Comparison of ENCODE assay signal across 8 cellular contexts in genomic region chr19:17405250-17406038, GRCh38. TPM values are rescaled to one million over a fixed set of nuclear protein-coding genes. Genes with fewer than 3 reads are reported as not detected.
DNase-seq lines count a peak whose midpoint lies in the region; ATAC-seq, FAIRE-seq and TF ChIP-seq lines count a peak whose summit lies in the region.

A gene with protein sequence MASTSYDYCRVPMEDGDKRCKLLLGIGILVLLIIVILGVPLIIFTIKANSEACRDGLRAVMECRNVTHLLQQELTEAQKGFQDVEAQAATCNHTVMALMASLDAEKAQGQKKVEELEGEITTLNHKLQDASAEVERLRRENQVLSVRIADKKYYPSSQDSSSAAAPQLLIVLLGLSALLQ (minus strand): TSS chr19:17405630. CDS start chr19:17405575, 55 bp downstream.

- H3K9me1 ChIP-seq in K562 (ENCODE audit: control insufficient read depth, insufficient read depth, low read length), result no peaks in the 10 kb centered on the region

- TF ChIP-seq CTCF in BE2C (IDR thresholded peaks at IDR 0.05; ENCODE audit: low read depth, low read length) (no peak), SK-N-SH (IDR thresholded peaks at IDR 0.05) (no peak), K562 (IDR thresholded peaks at IDR 0.05 in 2 of 3, conservative IDR thresholded peaks at IDR 0.05 in 1 of 3; ENCODE audit: insufficient read depth in 2 of 3, low read depth in 1 of 3, low read length in 3 of 3) (no peak)

- H3K4me3 ChIP-seq in BE2C (ENCODE audit: low read depth, low read length) (no peak within 1 kb of the TSS), SK-N-SH (ENCODE audit: low read depth in 2 of 2, low read length in 1 of 2) (no peak within 1 kb of the TSS; a peak in 1 of 4 replicates), K562 (peak within 1 kb of the TSS; percentile 53)

- H3K4me1 ChIP-seq in BE2C (peaks cover 22% of the 10 kb centered on the region), SK-N-SH (ENCODE audit: control insufficient read depth in 1 of 2, insufficient read depth in 2 of 2, low read depth in 1 of 2, low read length in 1 of 2) (peaks cover 0 to 23% of the 10 kb centered on the region in 2 experiments; a peak in 1 of 4 replicates), K562 (replicated peaks in 1 of 2; ENCODE audit: control insufficient read depth in 2 of 2, insufficient read depth in 2 of 2, low read length in 2 of 2) (peaks cover 12 to 36% of the 10 kb centered on the region in 2 experiments; a peak in 4 of 5 replicates)

- FAIRE-seq in K562 (lab: Jason Lieb, UNC), result peak; percentile 98

- H3K9ac ChIP-seq in SK-N-SH (no peak within 1 kb of the TSS), K562 (ENCODE audit: insufficient read depth in 1 of 2, low read depth in 2 of 2, low read length in 2 of 2) (peak within 1 kb of the TSS; percentile 78 to 93)

- BruUV-seq in K562 (replicated peaks; lab: Mats Ljungman, UMichigan), result no TSS peak

- no peaks in the 10 kb centered on the region for H3K9me3 ChIP-seq in BE2C
- no peaks in the 10 kb centered on the region for H3K9me3 ChIP-seq in SK-N-SH
- no peaks in the 10 kb centered on the region for H3K9me3 ChIP-seq in K562 (replicated peaks; ENCODE audit: control insufficient read depth, insufficient read depth, low read depth, low read length)

- no peak for TF ChIP-seq EP300 in SK-N-SH (IDR thresholded peaks at IDR 0.05; ENCODE audit: borderline replicate concordance in 1 of 2, low read depth in 1 of 2, low read length in 1 of 2)
- TF ChIP-seq EP300 in K562 (IDR thresholded peaks at IDR 0.05; ENCODE audit: low read length), result no peak

- TF ChIP-seq RAD21 in SK-N-SH (IDR thresholded peaks at IDR 0.05; ENCODE audit: low read length) (no peak), K562 (CRISPR knock-in tag; conservative IDR thresholded peaks at IDR 0.05 in 1 of 2, IDR thresholded peaks at IDR 0.05 in 1 of 2) (no peak)

- H3K9me2 ChIP-seq in SK-N-SH, result no peaks in the 10 kb centered on the region

- H3K36me3 ChIP-seq in BE2C (no peaks in the 10 kb centered on the region), SK-N-SH (replicated peaks in 1 of 2; ENCODE audit: control insufficient read depth in 1 of 2, insufficient read depth in 2 of 2, low read length in 1 of 2) (no peaks in the 10 kb centered on the region), K562 (ENCODE audit: control insufficient read depth, insufficient read depth, low read length) (peaks cover 22% of the 10 kb centered on the region; the same call in 2 of the 3 replicates)

- POLR2A ChIA-PET in SK-N-SH (lab: Yijun Ruan, JAX) (no interaction called here), K562 (lab: Yijun Ruan, JAX) (interaction anchor here (0.5 to 2.4 kb wide), 11 partner anchors 11 to 934 kb away, joined by 3 to 20 read pairs (median 4); partner anchors contain the start of genes ANO8, CCDC194 and MVB12A)

- no peaks in the 10 kb centered on the region for H3K79me2 ChIP-seq in SK-N-SH (ENCODE audit: insufficient read depth)
- H3K79me2 ChIP-seq in K562 (ENCODE audit: control insufficient read depth, insufficient read depth, low read length), result peaks cover 64% of the 10 kb centered on the region

- no peaks in the 10 kb centered on the region for H3F3A ChIP-seq in SK-N-SH (replicated peaks; ENCODE audit: insufficient read depth)

- DNase-seq in BE2C (peak; percentile 24), GM19238 (ENCODE audit: insufficient read length, low spot score) (peak; percentile 94), SK-N-SH (peak; percentile 39), K562 (ENCODE audit: extremely low read depth in 1 of 4, low spot score in 3 of 4) (peak; percentile 73 to 92 (median 84)), iPS-NIHi7 (ENCODE audit: extremely low spot score) (peak; percentile 68), NCI-H345 (lab: John Stamatoyannopoulos, UW) (no peak)
- peak; percentile 72 for DNase-seq in stimulated activated CD4-positive, alpha-beta T cell treated with anti-CD3 and anti-CD28 coated beads, Interleukin-1b, Interleukin-23, amount 100 ng/mL, for 48 hours

- CTCF ChIA-PET in SK-N-SH (lab: Yijun Ruan, JAX), result interaction anchor here (1.3 to 1.5 kb wide), 2 partner anchors 14 to 19 kb away, joined by 4 to 8 read pairs; no protein-coding TSS in a partner anchor
- CTCF ChIA-PET in K562 (lab: Yijun Ruan, JAX; ENCODE audit: low intra/inter-chr PET ratio), result no interaction called here

- ATAC-seq in HG03342 (IDR thresholded peaks at IDR 0.05; ENCODE audit: unreplicated experiment) (peak; percentile 70), K562 (peak; percentile 91)

- H3K27ac ChIP-seq in SK-N-SH (ENCODE audit: low read depth in 2 of 2, low read length in 1 of 2) (peak within 1 kb of the TSS in 1 of 2 experiments; percentile 47; a peak in 1 of 4 replicates), K562 (ENCODE audit: extremely low read depth, low read depth, low read length) (peak within 1 kb of the TSS; percentile 69)

- H3K27me3 ChIP-seq in BE2C, result no peaks in the 10 kb centered on the region
- H3K27me3 ChIP-seq in SK-N-SH (ENCODE audit: insufficient read depth), result no peaks in the 10 kb centered on the region
- H3K27me3 ChIP-seq in K562 (ENCODE audit: control insufficient read depth in 2 of 2, insufficient read depth in 2 of 2, low read length in 2 of 2), result no peaks in the 10 kb centered on the region

- H4K20me1 ChIP-seq in SK-N-SH (ENCODE audit: insufficient read depth) (no peaks in the 10 kb centered on the region), K562 (replicated peaks; ENCODE audit: control insufficient read depth, insufficient read depth, low read length) (0 out of 2 replicates have a peak, but pooled peaks cover 3% of the 10 kb centered on the region)

- H3K4me2 ChIP-seq in SK-N-SH (no peak within 1 kb of the TSS), K562 (ENCODE audit: insufficient read depth, low read length) (peak within 1 kb of the TSS; percentile 92)

- intact Hi-C loops in K562 (cut with micrococcal nuclease), result loop anchor here (1.0 kb wide), 1 partner anchor 14 kb away; no protein-coding TSS in a partner anchor

- 91% methylated on average over 12 of the region's 18 CpGs for WGBS in SK-N-SH (ENCODE audit: low lambda C conversion rate)
- under 1% methylated on average over 18 of the region's 18 CpGs for WGBS in K562 (ENCODE audit: insufficient coverage, low coverage, missing lambda C conversion rate)

- TF ChIP-seq POLR2A in K562 (conservative IDR thresholded peaks at IDR 0.05), result peak; percentile 91

- no peak within 1 kb of the TSS; the same call in 1 of the 2 replicates for H2AFZ ChIP-seq in SK-N-SH (ENCODE audit: low read depth)
- H2AFZ ChIP-seq in K562 (ENCODE audit: low read depth, low read length), result peak within 1 kb of the TSS; percentile 81

- in situ Hi-C loops in K562 (cut with MboI), result no loop called here

TF ChIP-seq in SK-N-SH, 30 proteins besides CTCF, POLR2A, EP300 and RAD21 (continues in another document):
- TF ChIP-seq, protein P1, sequence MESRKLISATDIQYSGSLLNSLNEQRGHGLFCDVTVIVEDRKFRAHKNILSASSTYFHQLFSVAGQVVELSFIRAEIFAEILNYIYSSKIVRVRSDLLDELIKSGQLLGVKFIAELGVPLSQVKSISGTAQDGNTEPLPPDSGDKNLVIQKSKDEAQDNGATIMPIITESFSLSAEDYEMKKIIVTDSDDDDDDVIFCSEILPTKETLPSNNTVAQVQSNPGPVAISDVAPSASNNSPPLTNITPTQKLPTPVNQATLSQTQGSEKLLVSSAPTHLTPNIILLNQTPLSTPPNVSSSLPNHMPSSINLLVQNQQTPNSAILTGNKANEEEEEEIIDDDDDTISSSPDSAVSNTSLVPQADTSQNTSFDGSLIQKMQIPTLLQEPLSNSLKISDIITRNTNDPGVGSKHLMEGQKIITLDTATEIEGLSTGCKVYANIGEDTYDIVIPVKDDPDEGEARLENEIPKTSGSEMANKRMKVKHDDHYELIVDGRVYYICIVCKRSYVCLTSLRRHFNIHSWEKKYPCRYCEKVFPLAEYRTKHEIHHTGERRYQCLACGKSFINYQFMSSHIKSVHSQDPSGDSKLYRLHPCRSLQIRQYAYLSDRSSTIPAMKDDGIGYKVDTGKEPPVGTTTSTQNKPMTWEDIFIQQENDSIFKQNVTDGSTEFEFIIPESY (IDR thresholded peaks at IDR 0.05; ENCODE audit: borderline replicate concordance, low read depth), result no peak

TF ChIP-seq in K562, 482 proteins besides CTCF, POLR2A, EP300 and RAD21 (continues in another document):
- no peak for TF ChIP-seq ZFP30 (CRISPR knock-in tag; IDR thresholded peaks at IDR 0.05; ENCODE audit: borderline replicate concordance)
- no peak for TF ChIP-seq ARHGAP35 (IDR thresholded peaks at IDR 0.05; ENCODE audit: partially characterized antibody)
- no peak for TF ChIP-seq ZNF764 (CRISPR knock-in tag; IDR thresholded peaks at IDR 0.05; ENCODE audit: low read depth)
- TF ChIP-seq CCAR2 (IDR thresholded peaks at IDR 0.05; ENCODE audit: low read depth, low read length), result no peak
- TF ChIP-seq NR2C2 (CRISPR knock-in tag; IDR thresholded peaks at IDR 0.05), result 0 out of 2 replicates have a peak, but pooled peaks have one; percentile 24
- 0 out of 2 replicates have a peak, but pooled peaks have one; percentile 39 for TF ChIP-seq NR2C2 (tag; IDR thresholded peaks at IDR 0.05)

RNA-seq across cellular contexts. Expression of the gene that starts here (rescaled TPM):
- 5.5 TPM for polyA plus RNA-seq in BE2C (2012; ENCODE audit: insufficient read depth, insufficient read length, low read depth)
- polyA plus RNA-seq in SK-N-SH (2012; rRNA removed) (5.7 and 5.9 TPM in 2 replicates), K562 (2011; rRNA removed) (151 and 194 TPM in 2 replicates), K562 (2014; fragmentation: Illumina TruSeq; extraction: Trizol) (135 and 166 TPM in 2 replicates), K562 (2014; fragmentation: Nextera tagmentation; extraction: Ambion mirVana) (10 to 100 TPM; 11.2 to 69.8 TPM), K562 (2014; rRNA removed) (232 and 241 TPM in 2 replicates)
- polyA plus RNA-seq in SK-N-SH (2012; cell fraction: cytosol; rRNA removed), result 4.8 and 6.0 TPM in 2 replicates
- polyA plus RNA-seq in SK-N-SH (2012; cell fraction: nucleus; rRNA removed), result 1.4 and 2.9 TPM in 2 replicates
- 47.5 and 109 TPM in 2 replicates for total RNA-seq in K562 (2011; cell fraction: chromatin; rRNA removed; ENCODE audit: low replicate concordance)
- 178 and 201 TPM in 2 replicates for total RNA-seq in K562 (2011; cell fraction: nucleolus; rRNA removed)
- total RNA-seq in K562 (2011; cell fraction: nucleoplasm; rRNA removed), result 126 and 143 TPM in 2 replicates
- total RNA-seq in K562 (2014; rRNA removed) (186 and 224 TPM in 2 replicates), K562 (2014; rRNA removed; fragmentation: Illumina TruSeq; extraction: Trizol) (54.9 and 64.7 TPM in 2 replicates), K562 (2015; rRNA removed; fragmentation: Illumina TruSeq; extraction: Trizol) (126 and 129 TPM in 2 replicates), K562 (2021) (158 and 163 TPM in 2 replicates)
- 219 and 256 TPM in 2 replicates for polyA plus RNA-seq in K562 (2011; cell fraction: cytosol; rRNA removed)
- polyA plus RNA-seq in K562 (2011; cell fraction: nucleus; rRNA removed), result 71.2 and 82.7 TPM in 2 replicates
- polyA plus RNA-seq in K562 (2012), result 232 and 263 TPM in 2 replicates
- polyA minus RNA-seq in K562 (2011; rRNA and poly(A)+ RNA removed), result 63.4 and 76.9 TPM in 2 replicates
- 39.6 and 74.5 TPM in 2 replicates for polyA minus RNA-seq in K562 (2011; cell fraction: cytosol; rRNA and poly(A)+ RNA removed)
- 19.9 and 44.1 TPM in 2 replicates for polyA minus RNA-seq in K562 (2011; cell fraction: nucleus; rRNA and poly(A)+ RNA removed)
